10 cellular contexts compared by ENCODE assay signal in genomic region chr21:45336535-45336810, GRCh38.
"Had no signal": no experiment of that assay in that cellular context is flagged by ENCODE, and none has a peak within 500 bp of the region (broad histone marks: within the 10 kb centered on the region; RNA-seq: fewer than 3 reads in every experiment).

No MANE protein-coding gene starts in this region.

- H3K27ac Mint-ChIP-seq: activated naive CD8-positive, alpha-beta T cell treated with anti-CD3 and anti-CD28 coated beads for 36 hours; stimulated activated naive CD8-positive, alpha-beta T cell treated with anti-CD3 and anti-CD28 coated beads, Interleukin-15, Interleukin-2, amounts not matched to agents 100 ng/mL and 50 ng/mL, for 24 hours had no signal

- H3K4me3 ChIP-seq: ascending aorta, esophagus squamous epithelium, left lung, psoas muscle had no signal

- H3K4me3 Mint-ChIP-seq: activated naive CD8-positive, alpha-beta T cell treated with anti-CD3 and anti-CD28 coated beads for 36 hours; stimulated activated naive CD8-positive, alpha-beta T cell treated with anti-CD3 and anti-CD28 coated beads, Interleukin-15, Interleukin-2, amounts not matched to agents 100 ng/mL and 50 ng/mL, for 24 hours had no signal

- H3K27me3 ChIP-seq: ascending aorta, left lung had no signal

- DNase-seq: activated effector memory CD4-positive, alpha-beta T cell treated with anti-CD3 and anti-CD28 coated beads, Interleukin-2, amount 50 U/mL, for 16 hours; activated naive CD8-positive, alpha-beta T cell treated with anti-CD3 and anti-CD28 coated beads for 36 hours; activated T-cell treated with anti-CD3 and anti-CD28 coated beads, Interleukin-2, amount 50 U/mL, for 1 hour; esophagus squamous epithelium; stimulated activated CD4-positive, alpha-beta T cell treated with anti-CD3 and anti-CD28 coated beads, Interleukin-4, amount 100 ng/mL, for 24 hours had no signal

- H3K9me3 Mint-ChIP-seq: stimulated activated naive CD8-positive, alpha-beta T cell treated with anti-CD3 and anti-CD28 coated beads, Interleukin-15, Interleukin-2, amounts not matched to agents 100 ng/mL and 50 ng/mL, for 24 hours had no signal

- H3K4me1 Mint-ChIP-seq: activated naive CD8-positive, alpha-beta T cell treated with anti-CD3 and anti-CD28 coated beads for 36 hours had no signal

- H3K36me3 Mint-ChIP-seq: activated naive CD8-positive, alpha-beta T cell treated with anti-CD3 and anti-CD28 coated beads for 36 hours had no signal

- H3K4me1 ChIP-seq: psoas muscle had no signal

- H3K9me3 ChIP-seq: ascending aorta, esophagus squamous epithelium, left lung, neutrophil, psoas muscle had no signal

- H3K27ac ChIP-seq: ascending aorta, esophagus squamous epithelium, left lung, neutrophil, psoas muscle had no signal

- H3K36me3 ChIP-seq: ascending aorta, esophagus squamous epithelium, left lung, neutrophil had no signal
